22 cellular contexts compared by ENCODE assay signal in the genomic region with DNA sequence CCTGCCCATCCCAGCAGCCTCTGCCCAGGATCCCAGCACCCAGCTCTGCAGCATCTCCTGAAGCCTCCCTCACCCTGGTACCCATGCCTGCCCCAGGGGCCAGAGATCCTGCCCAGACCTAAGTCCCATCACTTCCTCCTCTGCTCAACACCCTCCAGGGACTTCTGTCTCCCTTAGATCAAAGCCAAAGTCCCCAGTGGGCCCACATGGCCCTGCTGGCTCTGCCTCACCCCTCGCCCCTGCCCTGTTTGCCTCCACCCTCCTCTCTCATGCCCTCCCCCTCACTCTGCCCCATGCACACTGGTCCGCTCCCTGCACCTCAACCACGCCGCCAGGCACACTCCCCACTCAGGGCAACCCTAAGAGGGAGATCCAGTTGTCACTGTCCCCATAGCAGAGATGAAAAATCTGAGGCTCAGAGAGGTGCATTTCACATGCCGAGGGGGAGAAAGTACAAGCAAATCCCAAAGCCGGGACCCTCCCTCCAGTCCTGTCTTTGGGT.
"Had no signal": no experiment of that assay in that cellular context is flagged by ENCODE, and none has a peak within 500 bp of the region (broad histone marks: within the 10 kb centered on the region; RNA-seq: fewer than 3 reads in every experiment).

No MANE protein-coding gene starts in this region.

- H3K4me3 Mint-ChIP-seq: activated B cell treated with CpG ODN at 0.5 μM for 24 hours; activated CD4-positive, alpha-beta memory T cell treated with anti-CD3 and anti-CD28 coated beads for 36 hours; activated CD4-positive, alpha-beta T cell treated with anti-CD3 and anti-CD28 coated beads for 36 hours; activated naive CD4-positive, alpha-beta T cell treated with anti-CD3 and anti-CD28 coated beads, Interleukin-2, amount 50 U/mL, for 24 hours; nephron; T-helper 1 cell treated with Interleukin-12 subunit alpha and Interleukin-12 subunit beta and Interleukin-4 antibody, amounts not matched to agents 30 μg/mL and 1 μg/mL, for 36 hours had no signal

- H3K36me3 ChIP-seq: adrenal gland had no signal

- H3K4me1 ChIP-seq: adrenal gland, foreskin keratinocyte had no signal

- H3K36me3 Mint-ChIP-seq: activated CD4-positive, alpha-beta memory T cell treated with anti-CD3 and anti-CD28 coated beads for 36 hours; activated naive CD4-positive, alpha-beta T cell treated with anti-CD3 and anti-CD28 coated beads, Interleukin-2, amount 50 U/mL, for 24 hours had no signal

- H3K9ac ChIP-seq: parathyroid adenoma had no signal

- DNase-seq: activated B cell treated with CpG ODN at 0.5 μM for 24 hours; activated CD4-positive, alpha-beta memory T cell treated with anti-CD3 and anti-CD28 coated beads for 36 hours; activated CD4-positive, alpha-beta T cell treated with anti-CD3 and anti-CD28 coated beads for 36 hours; activated T-cell treated with anti-CD3 and anti-CD28 coated beads, Interleukin-2, amount 50 U/mL, for 48 hours; adrenal gland; central memory CD4-positive, alpha-beta T cell; dermis blood vessel endothelial cell; effector CD8-positive, alpha-beta T cell; erythroblast; foreskin keratinocyte; kidney; midbrain; stimulated activated CD4-positive, alpha-beta T cell treated with anti-CD3 and anti-CD28 coated beads, Interleukin-2, amount 100 ng/mL, for 48 hours; stimulated activated CD8-positive, alpha-beta memory T cell treated with anti-CD3 and anti-CD28 coated beads, Interleukin-4, amount 100 ng/mL, for 48 hours; stimulated activated naive CD4-positive, alpha-beta T cell treated with Interleukin-2 at 50 U/mL for 16 hours; T1000 had no signal

- H3K4me1 Mint-ChIP-seq: activated naive CD4-positive, alpha-beta T cell treated with anti-CD3 and anti-CD28 coated beads, Interleukin-2, amount 50 U/mL, for 24 hours had no signal

- H3K27ac ChIP-seq: adrenal gland, foreskin keratinocyte, parathyroid adenoma had no signal

- H2AFZ ChIP-seq: parathyroid adenoma had no signal

- H3K4me2 ChIP-seq: smooth muscle cell had no signal

- ATAC-seq: activated CD4-positive, alpha-beta T cell treated with anti-CD3 and anti-CD28 coated beads for 36 hours; foreskin keratinocyte; sciatic nerve had no signal

- H3K9me3 ChIP-seq: adrenal gland had no signal

- H3K9me3 Mint-ChIP-seq: activated CD4-positive, alpha-beta memory T cell treated with anti-CD3 and anti-CD28 coated beads for 36 hours; activated naive CD4-positive, alpha-beta T cell treated with anti-CD3 and anti-CD28 coated beads, Interleukin-2, amount 50 U/mL, for 24 hours; T-helper 1 cell treated with Interleukin-12 subunit alpha and Interleukin-12 subunit beta and Interleukin-4 antibody, amounts not matched to agents 30 μg/mL and 1 μg/mL, for 36 hours had no signal

- H3K4me3 ChIP-seq: adrenal gland, smooth muscle cell had no signal

- H3K27ac Mint-ChIP-seq: activated B cell treated with CpG ODN at 0.5 μM for 24 hours; activated CD4-positive, alpha-beta memory T cell treated with anti-CD3 and anti-CD28 coated beads for 36 hours; activated CD4-positive, alpha-beta T cell treated with anti-CD3 and anti-CD28 coated beads for 36 hours; activated naive CD4-positive, alpha-beta T cell treated with anti-CD3 and anti-CD28 coated beads, Interleukin-2, amount 50 U/mL, for 24 hours; nephron; T-helper 1 cell treated with Interleukin-12 subunit alpha and Interleukin-12 subunit beta and Interleukin-4 antibody, amounts not matched to agents 30 μg/mL and 1 μg/mL, for 36 hours had no signal

- H3K27me3 ChIP-seq: adrenal gland had no signal
